9 cellular contexts compared by ENCODE assay signal in the genomic region with DNA sequence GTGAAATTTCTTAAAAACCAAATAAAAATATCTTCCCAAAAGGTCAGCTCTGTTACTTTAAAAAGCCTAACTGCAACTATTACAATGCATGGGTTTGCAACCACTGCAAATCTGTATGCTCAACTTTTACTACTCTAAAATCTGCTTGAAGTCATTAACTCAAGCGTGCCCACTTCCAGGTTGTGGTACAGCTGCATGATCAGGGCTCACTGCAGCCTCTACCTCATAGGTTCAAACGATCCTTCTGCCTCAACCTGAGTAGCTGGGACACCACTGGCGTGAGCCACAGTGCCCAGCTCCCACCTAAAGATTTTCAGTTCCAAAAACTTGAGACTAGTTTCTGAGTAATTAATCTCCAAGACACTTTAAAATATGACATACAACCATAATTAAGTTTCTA. TPM values are rescaled to one million over a fixed set of nuclear protein-coding genes. Genes with fewer than 3 reads are reported as not detected.
DNase-seq lines count a peak whose midpoint lies in the region; ATAC-seq and TF ChIP-seq lines count a peak whose summit lies in the region.
"Had no signal": no experiment of that assay in that cellular context is flagged by ENCODE, and none has a peak within 500 bp of the region (broad histone marks: within the 10 kb centered on the region; RNA-seq: fewer than 3 reads in every experiment).

No MANE protein-coding gene starts in this region.

- H3K4me1 ChIP-seq in IMR-90 (ENCODE audit: control insufficient read depth, insufficient read depth, low read length): peaks cover 20% of the 10 kb centered on the region; the same call in 1 of the 2 replicates
- peaks cover 53% of the 10 kb centered on the region for H3K4me1 ChIP-seq in mucosa of descending colon (ENCODE audit: low read depth)

- TF ChIP-seq CTCF in GM06990 (IDR thresholded peaks at IDR 0.05; ENCODE audit: insufficient read depth, low read length, poor library complexity, severe bottlenecking) (no peak), IMR-90 (conservative IDR thresholded peaks at IDR 0.05; ENCODE audit: low read depth, low read length) (no peak), nephron (IDR thresholded peaks at IDR 0.05; ENCODE audit: unreplicated experiment in 3 of 3) (no peak), mucosa of descending colon (IDR thresholded peaks at IDR 0.05) (no peak)

- no peak overlapping the region for H2AK9ac ChIP-seq in IMR-90 (replicated peaks; ENCODE audit: low read depth, low read length, poor library complexity)

- H4K5ac ChIP-seq in IMR-90 (ENCODE audit: low read depth, low read length): no peak overlapping the region

- peak overlapping the region; percentile 69 for H3K4me3 Mint-ChIP-seq in activated T-helper 17 cell treated with anti-CD3 and anti-CD28 coated beads, Interleukin-2, amount 50 U/mL, for 72 hours
- no peak overlapping the region for H3K4me3 Mint-ChIP-seq in nephron

- no peak overlapping the region for H3K18ac ChIP-seq in IMR-90 (ENCODE audit: low read depth, low read length)

- 89% methylated on average over 1 of the region's 3 CpGs; no CpG with 5 or more reads in 1 of the 2 experiments for WGBS in IMR-90 (ENCODE audit: extremely low coverage in 2 of 2, insufficient read length in 1 of 2), 2 experiments

- no peak overlapping the region for H2AFZ ChIP-seq in IMR-90 (replicated peaks; ENCODE audit: low read length, poor library complexity)

- H3K9me3 ChIP-seq in IMR-90 (ENCODE audit: control insufficient read depth, insufficient read depth, low read length): no peaks in the 10 kb centered on the region
- no peaks in the 10 kb centered on the region for H3K9me3 ChIP-seq in mucosa of descending colon

- no peaks in the 10 kb centered on the region for H3K27me3 Mint-ChIP-seq in activated T-helper 17 cell treated with anti-CD3 and anti-CD28 coated beads, Interleukin-2, amount 50 U/mL, for 72 hours
- H3K27me3 Mint-ChIP-seq in nephron (ENCODE audit: low read depth): no peaks in the 10 kb centered on the region

- 0 out of 2 replicates have a peak overlapping the region, but pooled peaks have one; percentile 14 for H2BK20ac ChIP-seq in IMR-90 (ENCODE audit: low read depth, low read length)

- H3K36me3 ChIP-seq in GM06990 (ENCODE audit: control insufficient read depth, insufficient read depth, low read length): peaks cover 3% of the 10 kb centered on the region; the same call in 1 of the 2 replicates
- H3K36me3 ChIP-seq in IMR-90 (ENCODE audit: control insufficient read depth, insufficient read depth, low read length): peaks cover 3% of the 10 kb centered on the region; the same call in 1 of the 2 replicates
- no peaks in the 10 kb centered on the region for H3K36me3 ChIP-seq in mucosa of descending colon (ENCODE audit: low read depth)

- no peak overlapping the region for H3K4me2 ChIP-seq in IMR-90 (ENCODE audit: low read depth, low read length)

- H4K91ac ChIP-seq in IMR-90 (ENCODE audit: insufficient read depth, low read depth, low read length): no peak overlapping the region

- no peak for TF ChIP-seq RAD21 in IMR-90 (IDR thresholded peaks at IDR 0.05; ENCODE audit: low read length)

- CTCF ChIA-PET in IMR-90 (lab: Yijun Ruan, JAX): interaction anchor here (4.3 kb wide), 1 partner anchor 11 kb away, joined by 12 read pairs; no protein-coding TSS in a partner anchor

- H3K23ac ChIP-seq in IMR-90 (ENCODE audit: low read depth, low read length): no peak overlapping the region

- H3K4ac ChIP-seq in IMR-90 (ENCODE audit: low read depth, low read length): no peak overlapping the region

- H3K27ac ChIP-seq in IMR-90 (ENCODE audit: insufficient read depth, low read length): no peak overlapping the region

- H2BK5ac ChIP-seq in IMR-90 (ENCODE audit: low read depth, low read length, poor library complexity, severe bottlenecking): no peak overlapping the region

- H3K9ac ChIP-seq in IMR-90 (ENCODE audit: low read depth, low read length): no peak overlapping the region

- POLR2A ChIA-PET in IMR-90 (lab: Charles Lee; ENCODE audit: unreplicated experiment): no interaction called here

- DNase-seq in GM06990 (ENCODE audit: extremely low read depth, insufficient read length): no peak
- DNase-seq in IMR-90: no peak
- DNase-seq in mucosa of descending colon: no peak
- DNase-seq in NCI-H1048 (lab: John Stamatoyannopoulos, UW): no peak
- DNase-seq in stimulated activated CD4-positive, alpha-beta T cell treated with anti-CD3 and anti-CD28 coated beads, Interleukin-4, amount 100 ng/mL, for 1 hour: no peak
- DNase-seq: NCI-H187 had no signal

- H3K9me3 Mint-ChIP-seq in activated T-helper 17 cell treated with anti-CD3 and anti-CD28 coated beads, Interleukin-2, amount 50 U/mL, for 72 hours: no peaks in the 10 kb centered on the region
- H3K9me3 Mint-ChIP-seq in nephron: no peaks in the 10 kb centered on the region

- peak overlapping the region; percentile 64 for H3K27ac Mint-ChIP-seq in activated T-helper 17 cell treated with anti-CD3 and anti-CD28 coated beads, Interleukin-2, amount 50 U/mL, for 72 hours
- H3K27ac Mint-ChIP-seq in nephron: peak overlapping the region in 2 of 3 experiments; percentile 5

- no TSS peak for BruUV-seq in IMR-90 (replicated peaks; lab: Mats Ljungman, UMichigan)

- intact Hi-C loops in IMR-90 (cut with micrococcal nuclease): loop anchor here (5.0 kb wide), 1 partner anchor 56 kb away; the partner anchor contains the start of gene TCFL5
- intact Hi-C loops in mucosa of descending colon (cut with DNase I, micrococcal nuclease): no loop called here

- H4K8ac ChIP-seq in IMR-90 (ENCODE audit: low read depth in 2 of 2, low read length in 2 of 2): no peak overlapping the region

- H3K4me3 ChIP-seq in GM06990 (replicated peaks; ENCODE audit: low read depth, low read length): peak overlapping the region; percentile 7; the same call in 1 of the 2 replicates
- H3K4me3 ChIP-seq in IMR-90 (ENCODE audit: insufficient read depth, low read depth, low read length): no peak overlapping the region
- no peak overlapping the region for H3K4me3 ChIP-seq in mucosa of descending colon

- ATAC-seq in IMR-90 (ENCODE audit: low read depth): no peak
- ATAC-seq in activated T-helper 17 cell treated with anti-CD3 and anti-CD28 coated beads, Interleukin-2, amount 50 U/mL, for 72 hours (replicated peaks): peak; percentile 73
- ATAC-seq in mucosa of descending colon: no peak
- ATAC-seq in GM18505 (IDR thresholded peaks at IDR 0.05; ENCODE audit: unreplicated experiment): no peak

- peaks cover 57% of the 10 kb centered on the region for H3K4me1 Mint-ChIP-seq in activated T-helper 17 cell treated with anti-CD3 and anti-CD28 coated beads, Interleukin-2, amount 50 U/mL, for 72 hours
- H3K4me1 Mint-ChIP-seq in nephron: peaks cover 72% of the 10 kb centered on the region

- peaks cover 97% of the 10 kb centered on the region for H4K20me1 ChIP-seq in IMR-90 (ENCODE audit: insufficient read depth, low read length)

- no peak overlapping the region for H2AK5ac ChIP-seq in IMR-90 (ENCODE audit: low read depth, low read length)

- H3K14ac ChIP-seq in IMR-90 (replicated peaks; ENCODE audit: low read depth, low read length): no peak overlapping the region

- in situ Hi-C loops in IMR-90 (cut with MboI; ENCODE audit: low sequenced_read_pairs): no loop called here

- dilution Hi-C loops in IMR-90 (cut with HindIII; ENCODE audit: low sequenced_read_pairs, unreplicated experiment): no loop called here

- TF ChIP-seq POLR2A in IMR-90 (IDR thresholded peaks at IDR 0.05; ENCODE audit: low read depth, low read length) (no peak), GM18505 (IDR thresholded peaks at IDR 0.05; ENCODE audit: borderline replicate concordance, extremely low read depth, insufficient read depth, insufficient read length) (no peak)

- H3K56ac ChIP-seq in IMR-90 (ENCODE audit: extremely low read depth, insufficient read depth, low read length): no peak overlapping the region

- H3K9me1 ChIP-seq in IMR-90 (ENCODE audit: insufficient read depth, low read length): peaks cover 23% of the 10 kb centered on the region

- H3K27me3 ChIP-seq in GM06990 (replicated peaks; ENCODE audit: control insufficient read depth, insufficient read depth, low read length) (no peaks in the 10 kb centered on the region), IMR-90 (ENCODE audit: control insufficient read depth, insufficient read depth, low read length) (no peaks in the 10 kb centered on the region)

- H2BK120ac ChIP-seq in IMR-90 (ENCODE audit: low read depth, low read length): no peak overlapping the region

- H3K36me3 Mint-ChIP-seq in activated T-helper 17 cell treated with anti-CD3 and anti-CD28 coated beads, Interleukin-2, amount 50 U/mL, for 72 hours (ENCODE audit: low read depth): peaks cover 48% of the 10 kb centered on the region
- H3K36me3 Mint-ChIP-seq in nephron (ENCODE audit: low read depth): peaks cover 4% of the 10 kb centered on the region

- H3K79me1 ChIP-seq in IMR-90 (ENCODE audit: low read depth in 1 of 2, low read length in 2 of 2): peaks cover 0 to 81% of the 10 kb centered on the region in 2 experiments; a peak in 2 of 4 replicates

- no peak overlapping the region for H2BK15ac ChIP-seq in IMR-90 (ENCODE audit: low read depth, low read length)

RNA-seq across cellular contexts. Expression of gene DIDO1, which starts 8.2 kb away (rescaled TPM):
- total RNA-seq in IMR-90 (2012; rRNA removed) (28.1 and 38.3 TPM in 2 replicates), mucosa of descending colon (10 to 100 TPM; 53.4 to 72.5 (median 67.4) TPM)
- polyA plus RNA-seq in IMR-90 (2012; rRNA removed): 17.5 and 21.8 TPM in 2 replicates
- 10.8 and 13.3 TPM in 2 replicates for polyA plus RNA-seq in IMR-90 (2012; cell fraction: cytosol; rRNA removed)
- 47.1 and 74.1 TPM in 2 replicates for polyA plus RNA-seq in IMR-90 (2012; cell fraction: nucleus; rRNA removed; ENCODE audit: low replicate concordance)
- total RNA-seq in activated T-helper 17 cell treated with anti-CD3 and anti-CD28 coated beads, Interleukin-2, amount 50 U/mL, for 72 hours: 10 to 100 TPM; 51.4 to 51.5 TPM

RNA-seq across cellular contexts. Expression of gene GID8, which starts 19.8 kb away (rescaled TPM):
- total RNA-seq in IMR-90 (2012; rRNA removed) (33.9 and 36.4 TPM in 2 replicates), mucosa of descending colon (10 to 100 TPM; 32.6 to 37.1 (median 34.2) TPM)
- 18.8 and 21.5 TPM in 2 replicates for polyA plus RNA-seq in IMR-90 (2012; rRNA removed)
- polyA plus RNA-seq in IMR-90 (2012; cell fraction: cytosol; rRNA removed): 13.8 and 15.1 TPM in 2 replicates
- polyA plus RNA-seq in IMR-90 (2012; cell fraction: nucleus; rRNA removed; ENCODE audit: low replicate concordance): 13.2 and 19.6 TPM in 2 replicates
- total RNA-seq in activated T-helper 17 cell treated with anti-CD3 and anti-CD28 coated beads, Interleukin-2, amount 50 U/mL, for 72 hours: 10 to 100 TPM; 32.7 to 34.6 TPM

RNA-seq across cellular contexts. Expression of gene SLC17A9, which starts 34.4 kb away (rescaled TPM):
- 1.4 and 2.2 TPM in 2 replicates for total RNA-seq in IMR-90 (2012; rRNA removed)
- 14.4 and 17.3 TPM in 2 replicates for polyA plus RNA-seq in IMR-90 (2012; rRNA removed)
- 3.7 and 5.8 TPM in 2 replicates for polyA plus RNA-seq in IMR-90 (2012; cell fraction: cytosol; rRNA removed)
- 68.1 and 209 TPM in 2 replicates for polyA plus RNA-seq in IMR-90 (2012; cell fraction: nucleus; rRNA removed; ENCODE audit: low replicate concordance)
- total RNA-seq in activated T-helper 17 cell treated with anti-CD3 and anti-CD28 coated beads, Interleukin-2, amount 50 U/mL, for 72 hours: 1 to 10 TPM; 5.2 to 7.0 TPM
- total RNA-seq in mucosa of descending colon: 10 to 100 TPM in 1 of 3 donors, 1 to 10 TPM in 2; 4.8 to 22.2 (median 6.4) TPM

RNA-seq across cellular contexts. Expression of gene TCFL5, which starts 56.5 kb away (rescaled TPM):
- 8.2 and 8.3 TPM in 2 replicates for total RNA-seq in IMR-90 (2012; rRNA removed)
- 5.6 and 6.0 TPM in 2 replicates for polyA plus RNA-seq in IMR-90 (2012; rRNA removed)
- 2.6 and 3.6 TPM in 2 replicates for polyA plus RNA-seq in IMR-90 (2012; cell fraction: cytosol; rRNA removed)
- 2.4 and 9.6 TPM in 2 replicates for polyA plus RNA-seq in IMR-90 (2012; cell fraction: nucleus; rRNA removed; ENCODE audit: low replicate concordance)
- total RNA-seq in activated T-helper 17 cell treated with anti-CD3 and anti-CD28 coated beads, Interleukin-2, amount 50 U/mL, for 72 hours: 1 to 10 TPM; 3.4 to 3.7 TPM
- 10 to 100 TPM in 1 of 3 donors, 1 to 10 TPM in 2; 4.3 to 13.3 (median 6.6) TPM for total RNA-seq in mucosa of descending colon
